19 cellular contexts compared by ENCODE assay signal in the genomic region with DNA sequence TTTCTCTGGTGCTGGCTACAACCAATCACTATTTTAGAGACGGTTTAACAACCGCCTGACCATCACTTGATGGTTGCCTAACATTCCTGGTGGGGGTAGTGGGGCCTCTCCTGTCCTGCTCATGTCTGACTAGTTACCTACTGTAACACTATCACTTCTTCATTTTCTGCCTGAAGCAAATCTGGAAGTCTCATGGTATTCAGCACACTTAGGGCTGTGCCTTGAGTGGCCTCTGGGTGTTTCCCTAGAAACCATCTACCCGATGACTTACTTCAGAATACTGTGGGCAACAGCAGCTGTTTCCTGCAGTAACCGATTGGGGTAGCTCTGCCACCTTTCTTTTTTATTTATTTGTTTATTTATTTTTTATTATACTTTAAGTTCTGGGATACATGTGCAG.
"Had no signal": no experiment of that assay in that cellular context is flagged by ENCODE, and none has a peak within 500 bp of the region (broad histone marks: within the 10 kb centered on the region; RNA-seq: fewer than 3 reads in every experiment).

No MANE protein-coding gene starts in this region.

- H3K27ac ChIP-seq: WERI-Rb-1 had no signal

- DNase-seq: activated CD4-positive, alpha-beta T cell treated with anti-CD3 and anti-CD28 coated beads for 36 hours; activated CD8-positive, alpha-beta memory T cell treated with anti-CD3 and anti-CD28 coated beads, Interleukin-2, amount 50 U/mL, for 4 hours; activated CD8-positive, alpha-beta T cell treated with anti-CD3 and anti-CD28 coated beads for 36 hours; activated gamma-delta T cell treated with Interleukin-2 at 50 U/mL for 16 hours; activated naive CD4-positive, alpha-beta T cell treated with anti-CD3 and anti-CD28 coated beads, Interleukin-2, amount 10 ng/mL, durations not matched to agents 7 days and 5 days; activated naive CD8-positive, alpha-beta T cell treated with anti-CD3 and anti-CD28 coated beads for 36 hours; activated T-cell treated with anti-CD3 and anti-CD28 coated beads, Interleukin-2, amount 50 U/mL, for 72 hours; caudate nucleus; KBM-7; NCI-H1105 treated with DMSO at 0.1 percent for 48 hours; NCI-H1436 treated with DMSO at 0.1 percent for 48 hours; NCI-H187; NCI-H2081; NCI-H510A treated with DMSO at 0.1 percent for 48 hours; PC-3; SHP77 treated with DMSO at 0.1 percent for 48 hours; T-helper 17 cell; T1000; WERI-Rb-1 had no signal

- H3K36me3 ChIP-seq: WERI-Rb-1 had no signal
